Comparison of ENCODE assay signal across 1 cellular context in genomic region chr22:26404851-26405357, GRCh38.
A peak's percentile ranks its signal among the peaks of the same experiment; 100 is the strongest.
TF ChIP-seq lines count a peak whose summit lies in the region.

No MANE protein-coding gene starts in this region.

TF ChIP-seq in K562, 482 proteins besides CTCF, POLR2A, EP300 and RAD21 (continued from another document and continues in another):
- TF ChIP-seq ATF1 (CRISPR knock-in tag; IDR thresholded peaks at IDR 0.05): no peak
- TF ChIP-seq ATF1 (tag; IDR thresholded peaks at IDR 0.05): 0 out of 2 replicates have a peak, but pooled peaks have one; percentile 27
- TF ChIP-seq ZNF263 (CRISPR knock-in tag; IDR thresholded peaks at IDR 0.05; ENCODE audit: borderline replicate concordance): peak; percentile 99
- TF ChIP-seq ZNF395 (CRISPR knock-in tag; IDR thresholded peaks at IDR 0.05): peak; percentile 83
- TF ChIP-seq SMAD1 (IDR thresholded peaks at IDR 0.05; ENCODE audit: low read depth, low read length, partially characterized antibody): no peak
- peak; percentile 55 for TF ChIP-seq FOSL1 (tag; conservative IDR thresholded peaks at IDR 0.05)
- TF ChIP-seq CBFA2T2 (conservative IDR thresholded peaks at IDR 0.05): peak; percentile 83
- TF ChIP-seq ARID1B (IDR thresholded peaks at IDR 0.05): peak; percentile 98
- no peak for TF ChIP-seq ZNF76 (CRISPR knock-in tag; IDR thresholded peaks at IDR 0.05; ENCODE audit: borderline replicate concordance)
- peak; percentile 39 to 83; a peak in 2 of 4 replicates for TF ChIP-seq TBL1XR1 (IDR thresholded peaks at IDR 0.05; ENCODE audit: low read length in 2 of 2)
- peak; percentile 89 for TF ChIP-seq LEF1 (IDR thresholded peaks at IDR 0.05)
- TF ChIP-seq E2F5 (CRISPR knock-in tag; IDR thresholded peaks at IDR 0.05): no peak
- no peak for TF ChIP-seq NCOA6 (IDR thresholded peaks at IDR 0.05)
- TF ChIP-seq CREBBP (IDR thresholded peaks at IDR 0.05; ENCODE audit: low read depth, low read length): no peak
- TF ChIP-seq ZFP36 (IDR thresholded peaks at IDR 0.05; ENCODE audit: low read depth, low read length, partially characterized antibody): peak; percentile 52
- peak; percentile 58; the same call in 1 of the 2 replicates for TF ChIP-seq MAFF (IDR thresholded peaks at IDR 0.05; ENCODE audit: low read length)
- TF ChIP-seq CREB5 (CRISPR knock-in tag; IDR thresholded peaks at IDR 0.05): no peak
- 0 out of 2 replicates have a peak, but pooled peaks have one; percentile 50 for TF ChIP-seq MTA1 (IDR thresholded peaks at IDR 0.05; ENCODE audit: borderline replicate concordance)
- TF ChIP-seq NFXL1 (CRISPR knock-in tag; IDR thresholded peaks at IDR 0.05): no peak
- TF ChIP-seq RBBP5 (IDR thresholded peaks at IDR 0.05; ENCODE audit: borderline replicate concordance, insufficient read depth, low read length, poor library complexity, severe bottlenecking): peak; percentile 31
- TF ChIP-seq ATF2 (CRISPR knock-in tag; IDR thresholded peaks at IDR 0.05): no peak
- TF ChIP-seq KLF1 (tag; IDR thresholded peaks at IDR 0.05): no peak
- peak; percentile 47; the same call in 1 of the 2 replicates for TF ChIP-seq MYNN (IDR thresholded peaks at IDR 0.05)
- TF ChIP-seq MYNN (CRISPR knock-in tag; IDR thresholded peaks at IDR 0.05): no peak
- TF ChIP-seq AFF1 (IDR thresholded peaks at IDR 0.05; ENCODE audit: low read depth in 1 of 2, partially characterized antibody in 2 of 2): peak in 1 of 2 experiments; percentile 83
- TF ChIP-seq FOXM1 (IDR thresholded peaks at IDR 0.05; ENCODE audit: low read depth): peak; percentile 67; the same call in 1 of the 2 replicates
- no peak for TF ChIP-seq FOXM1 (CRISPR knock-in tag; IDR thresholded peaks at IDR 0.05; ENCODE audit: low read depth)
- peak; percentile 99 for TF ChIP-seq MEIS2 (IDR thresholded peaks at IDR 0.05; ENCODE audit: partially characterized antibody)
- TF ChIP-seq ZNF280B (CRISPR knock-in tag; IDR thresholded peaks at IDR 0.05): no peak
- no peak for TF ChIP-seq TAF9B (IDR thresholded peaks at IDR 0.05; ENCODE audit: partially characterized antibody)
- TF ChIP-seq CREM (IDR thresholded peaks at IDR 0.05; ENCODE audit: low read depth): peak; percentile 56; the same call in 1 of the 2 replicates
- no peak for TF ChIP-seq CCNT2 (IDR thresholded peaks at IDR 0.05; ENCODE audit: borderline replicate concordance, extremely low read depth, insufficient read length, low read depth, low read length)
- peak; percentile 65 for TF ChIP-seq ETV1 (tag; conservative IDR thresholded peaks at IDR 0.05; ENCODE audit: low read depth)
- TF ChIP-seq DMBX1 (CRISPR knock-in tag; IDR thresholded peaks at IDR 0.05; ENCODE audit: borderline replicate concordance): peak; percentile 28; the same call in 1 of the 2 replicates
- TF ChIP-seq NEUROD1 (IDR thresholded peaks at IDR 0.05; ENCODE audit: borderline replicate concordance, low read depth, low read length, partially characterized antibody): peak; percentile 67
- no peak for TF ChIP-seq ZKSCAN1 (IDR thresholded peaks at IDR 0.05; ENCODE audit: low read depth, low read length)
- TF ChIP-seq HDAC2 (IDR thresholded peaks at IDR 0.05): peak; percentile 86
- TF ChIP-seq PKNOX1 (IDR thresholded peaks at IDR 0.05): peak; percentile 83
- TF ChIP-seq MTA2 (IDR thresholded peaks at IDR 0.05; ENCODE audit: low read depth): peak; percentile 84
- TF ChIP-seq POLR3A (IDR thresholded peaks at IDR 0.05; ENCODE audit: borderline replicate concordance, extremely low read depth, insufficient read depth, insufficient read length): no peak
- peak; percentile 63; the same call in 1 of the 2 replicates for TF ChIP-seq ILF3 (IDR thresholded peaks at IDR 0.05; ENCODE audit: borderline replicate concordance)
- peak in 1 of 2 experiments; percentile 77; a peak in 2 of 4 replicates for TF ChIP-seq TEAD1 (CRISPR knock-in tag; IDR thresholded peaks at IDR 0.05)
- TF ChIP-seq MXD1 (CRISPR knock-in tag; IDR thresholded peaks at IDR 0.05; ENCODE audit: borderline replicate concordance, poor library complexity, severe bottlenecking): no peak
- TF ChIP-seq ZBTB34 (CRISPR knock-in tag; IDR thresholded peaks at IDR 0.05): no peak
- no peak for TF ChIP-seq ZBTB17 (CRISPR knock-in tag; IDR thresholded peaks at IDR 0.05)
- TF ChIP-seq HOXB6 (CRISPR knock-in tag; IDR thresholded peaks at IDR 0.05; ENCODE audit: borderline replicate concordance): no peak
- peak; percentile 70 for TF ChIP-seq CXXC5 (CRISPR knock-in tag; IDR thresholded peaks at IDR 0.05)
- TF ChIP-seq SMARCE1 (IDR thresholded peaks at IDR 0.05): peak; percentile 98
- TF ChIP-seq ZBTB12 (CRISPR knock-in tag; IDR thresholded peaks at IDR 0.05): no peak
- TF ChIP-seq RFX5 (IDR thresholded peaks at IDR 0.05; ENCODE audit: low read depth, low read length): no peak
- TF ChIP-seq BCL6 (CRISPR knock-in tag; IDR thresholded peaks at IDR 0.05): no peak
- TF ChIP-seq ZNF140 (CRISPR knock-in tag; IDR thresholded peaks at IDR 0.05): no peak
